9 cellular contexts compared by ENCODE assay signal in the genomic region with DNA sequence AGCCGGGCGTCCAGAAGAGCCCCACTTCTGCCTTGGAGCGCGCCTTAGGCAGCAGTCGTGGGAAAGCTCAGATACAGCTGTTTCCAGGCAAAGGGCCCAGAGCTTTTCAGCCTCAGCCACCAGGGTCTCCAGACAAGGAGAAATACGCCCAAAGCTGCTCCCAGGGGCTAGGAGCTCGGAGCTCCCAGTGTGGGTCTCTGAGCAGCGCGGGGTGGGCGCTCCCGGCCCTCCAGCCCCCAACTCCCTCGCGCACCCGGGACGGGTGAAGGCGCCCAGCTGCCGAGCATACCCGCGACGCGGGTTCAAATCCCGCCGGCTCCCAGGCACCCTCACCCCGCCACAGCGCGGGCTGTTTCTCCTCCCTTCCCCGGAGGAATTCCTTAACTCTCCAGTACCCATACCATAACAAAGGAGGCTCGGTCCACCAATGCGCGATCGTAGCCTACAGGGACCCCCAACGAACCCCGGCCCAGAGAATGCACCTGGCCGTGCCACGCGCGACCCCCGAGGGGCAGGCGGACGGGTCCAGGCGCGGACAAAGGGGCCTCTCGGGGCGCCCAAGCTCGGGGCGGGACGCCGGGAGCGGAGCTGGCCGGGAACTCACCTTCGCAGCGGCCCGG. TPM values are rescaled to one million over a fixed set of nuclear protein-coding genes. Genes with fewer than 3 reads are reported as not detected.
DNase-seq lines count a peak whose midpoint lies in the region; ATAC-seq and TF ChIP-seq lines count a peak whose summit lies in the region.
"Had no signal": no experiment of that assay in that cellular context is flagged by ENCODE, and none has a peak within 500 bp of the region (broad histone marks: within the 10 kb centered on the region; RNA-seq: fewer than 3 reads in every experiment).

No MANE protein-coding gene starts in this region.

- intact Hi-C loops in stomach (cut with DNase I; ENCODE audit: low total_unique reads): no loop called here

- H3K36me3 ChIP-seq in stomach: peaks cover 0 to 7% (median 0%) of the 10 kb centered on the region in 4 donors

- no peak for TF ChIP-seq RAD21 in Ishikawa (IDR thresholded peaks at IDR 0.05; ENCODE audit: low read depth)

- H3K27ac ChIP-seq in coronary artery (peak overlapping the region; percentile 99), stomach (peak overlapping the region; percentile 80 to 97 (median 92))

- H3K9me3 ChIP-seq in stomach: no peaks in the 10 kb centered on the region

- ATAC-seq in left lobe of liver: no peak
- ATAC-seq in HG03045 (IDR thresholded peaks at IDR 0.05; ENCODE audit: unreplicated experiment): no peak
- no peak for ATAC-seq in HG03457 (IDR thresholded peaks at IDR 0.05; ENCODE audit: unreplicated experiment)

- peaks cover 0 to 78% (median 37%) of the 10 kb centered on the region in 3 donors for H3K27me3 ChIP-seq in stomach

- 2 to 6% (median 5%) methylated on average over 33 to 53 of the region's 53 CpGs for WGBS in stomach, 5 donors

- H3K4me3 ChIP-seq in coronary artery (peak overlapping the region; percentile 98), stomach (peak overlapping the region; percentile 63 to 86 (median 72))

- TF ChIP-seq POLR2A in stomach (IDR thresholded peaks at IDR 0.05): no peak

- peaks cover 39 to 86% (median 60%) of the 10 kb centered on the region in 4 donors for H3K4me1 ChIP-seq in stomach

- no peak for TF ChIP-seq EP300 in Ishikawa (IDR thresholded peaks at IDR 0.05; ENCODE audit: borderline replicate concordance)
- no peak for TF ChIP-seq EP300 in stomach (IDR thresholded peaks at IDR 0.05)

- DNase-seq in coronary artery (ENCODE audit: low spot score): peak; percentile 76
- peak; percentile 39 for DNase-seq in left lobe of liver (ENCODE audit: low spot score)
- no peak for DNase-seq in stomach
- DNase-seq in amniotic stem cell (lab: John Stamatoyannopoulos, UW): no peak
- no peak for DNase-seq in anterior cingulate cortex (lab: John Stamatoyannopoulos, UW)
- DNase-seq: activated naive CD4-positive, alpha-beta T cell had no signal

- TF ChIP-seq CTCF in coronary artery (IDR thresholded peaks at IDR 0.05) (no peak), stomach (IDR thresholded peaks at IDR 0.05) (no peak)

TF ChIP-seq in Ishikawa, 13 proteins besides CTCF, POLR2A, EP300 and RAD21:
- TF ChIP-seq ZBTB7A (IDR thresholded peaks at IDR 0.05; ENCODE audit: low read depth) (peak; percentile 28; the same call in 1 of the 2 replicates), CEBPB (IDR thresholded peaks at IDR 0.05) (no peak)

RNA-seq across cellular contexts. Expression of gene COL4A1, which starts 0.5 kb away (rescaled TPM):
- total RNA-seq in left lobe of liver: 9.1 TPM
- total RNA-seq in stomach: 100 to 1,000 TPM; 132 to 798 (median 175) TPM
- polyA plus RNA-seq in stomach: 10 to 100 TPM; 18.8 to 59.0 (median 30.6) TPM

RNA-seq across cellular contexts. Expression of gene COL4A2, which starts 0.6 kb away (rescaled TPM):
- total RNA-seq in left lobe of liver: 12.4 TPM
- total RNA-seq in stomach: 100 to 1,000 TPM; 134 to 531 (median 366) TPM
- polyA plus RNA-seq in stomach: 10 to 100 TPM; 24.0 to 96.6 (median 38.4) TPM

Comparison
In these comparisons a context has a peak if more than half of its experiments do, and no peak if none do; other contexts are left out.
1. DNase-seq: peak in coronary artery (single experiment) and left lobe of liver (single experiment); none in stomach (single experiment), amniotic stem cell (single experiment) and anterior cingulate cortex (0 of 58).
2. RNA of gene COL4A1, which starts 0.5 kb away (total RNA-seq): 132 to 798 TPM in stomach; 9.1 TPM in left lobe of liver (single experiment); every median in the first group is over 10 times any median in the second.
3. RNA of gene COL4A2, which starts 0.6 kb away (total RNA-seq): 134 to 531 TPM in stomach; 12.4 TPM in left lobe of liver (single experiment); every median in the first group is over 10 times any median in the second.